ENCODE assay signal across 15 cellular contexts in the genomic region with DNA sequence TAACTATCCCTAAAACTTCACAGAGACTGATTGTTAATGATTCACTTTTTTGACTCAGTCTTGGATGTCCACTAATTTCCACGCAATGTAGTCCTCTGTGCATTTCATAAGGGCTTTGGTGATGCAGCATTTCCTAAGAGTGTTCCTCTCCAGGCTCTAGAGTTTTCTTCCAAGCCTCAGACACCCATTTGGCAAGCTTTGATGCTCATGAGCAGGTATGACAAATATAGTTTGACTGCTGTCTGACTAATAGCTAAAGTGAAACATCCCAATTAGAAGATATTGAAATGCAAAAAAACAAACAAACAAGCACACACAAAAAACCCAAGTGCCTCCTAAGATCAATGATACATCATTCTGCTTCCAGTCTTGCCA. TPM values are rescaled to one million over a fixed set of nuclear protein-coding genes. Genes with fewer than 3 reads are reported as not detected.
DNase-seq lines count a peak whose midpoint lies in the region; ATAC-seq and TF ChIP-seq lines count a peak whose summit lies in the region.
"Had no signal": no experiment of that assay in that cellular context is flagged by ENCODE, and none has a peak within 500 bp of the region (broad histone marks: within the 10 kb centered on the region; RNA-seq: fewer than 3 reads in every experiment).

No MANE protein-coding gene starts in this region.

- CTCF ChIA-PET in activated CD4-positive, alpha-beta T cell treated with anti-CD3 and anti-CD28 coated beads, Interleukin-2, amount 10 ng/mL, durations not matched to agents 7 days and 5 days (lab: Charles Lee) = interaction anchor here (0.6 to 1.2 kb wide), 2 partner anchors 9 to 208 kb away, joined by 3 read pairs; no protein-coding TSS in a partner anchor

- H3K4me3 ChIP-seq in epithelial cell of esophagus (ENCODE audit: low read length) = no peak overlapping the region
- H3K4me3 ChIP-seq: lung, SJSA1 had no signal

- H3K4me1 Mint-ChIP-seq in activated CD4-positive, alpha-beta T cell treated with anti-CD3 and anti-CD28 coated beads, Interleukin-2, amount 10 ng/mL, durations not matched to agents 7 days and 5 days = peaks cover 44% of the 10 kb centered on the region
- peaks cover 24% of the 10 kb centered on the region for H3K4me1 Mint-ChIP-seq in neural crest cell

- no peak for DNase-seq in activated CD4-positive, alpha-beta T cell treated with anti-CD3 and anti-CD28 coated beads, Interleukin-2, amount 10 ng/mL, durations not matched to agents 7 days and 5 days
- DNase-seq in activated CD4-positive, alpha-beta T cell treated with anti-CD3 and anti-CD28 coated beads, Interleukin-2, amount 50 U/mL, for 48 hours = no peak
- DNase-seq in M059J (ENCODE audit: low read depth) = peak; percentile 46
- peak; percentile 92 for DNase-seq in epithelial cell of esophagus (ENCODE audit: low read depth)
- DNase-seq in neural crest cell (ENCODE audit: low read depth, low spot score) = no peak
- DNase-seq: activated effector memory CD4-positive, alpha-beta T cell treated with Interleukin-2 at 50 U/mL for 16 hours; central memory CD4-positive, alpha-beta T cell; DMS53; stimulated activated CD4-positive, alpha-beta T cell treated with anti-CD3 and anti-CD28 coated beads, Interleukin-15, amount 100 ng/mL, for 24 hours; upper lobe of left lung had no signal

- POLR2A ChIA-PET in activated CD4-positive, alpha-beta T cell treated with anti-CD3 and anti-CD28 coated beads, Interleukin-2, amount 10 ng/mL, durations not matched to agents 7 days and 5 days (lab: Charles Lee) = no interaction called here

- H3K9me3 Mint-ChIP-seq in activated CD4-positive, alpha-beta T cell treated with anti-CD3 and anti-CD28 coated beads, Interleukin-2, amount 10 ng/mL, durations not matched to agents 7 days and 5 days = no peaks in the 10 kb centered on the region
- no peaks in the 10 kb centered on the region for H3K9me3 Mint-ChIP-seq in neural crest cell

- H3K4me3 Mint-ChIP-seq in activated CD4-positive, alpha-beta T cell treated with anti-CD3 and anti-CD28 coated beads, Interleukin-2, amount 10 ng/mL, durations not matched to agents 7 days and 5 days = no peak overlapping the region
- peak overlapping the region; percentile 3 for H3K4me3 Mint-ChIP-seq in neural crest cell

- peak overlapping the region; percentile 92 for H3K27ac Mint-ChIP-seq in activated CD4-positive, alpha-beta T cell treated with anti-CD3 and anti-CD28 coated beads, Interleukin-2, amount 10 ng/mL, durations not matched to agents 7 days and 5 days
- no peak overlapping the region for H3K27ac Mint-ChIP-seq in neural crest cell (ENCODE audit: unreplicated experiment)

- H3K36me3 Mint-ChIP-seq in activated CD4-positive, alpha-beta T cell treated with anti-CD3 and anti-CD28 coated beads, Interleukin-2, amount 10 ng/mL, durations not matched to agents 7 days and 5 days (ENCODE audit: low read depth) = peaks cover 27% of the 10 kb centered on the region
- H3K36me3 Mint-ChIP-seq in neural crest cell (ENCODE audit: low read depth) = no peaks in the 10 kb centered on the region

- ATAC-seq in GM21447 (IDR thresholded peaks at IDR 0.05; ENCODE audit: unreplicated experiment) (no peak), GM18861 (IDR thresholded peaks at IDR 0.05; ENCODE audit: unreplicated experiment) (no peak), HG02938 (IDR thresholded peaks at IDR 0.05; ENCODE audit: unreplicated experiment) (no peak)

- TF ChIP-seq CTCF in epithelial cell of esophagus (IDR thresholded peaks at IDR 0.05; ENCODE audit: insufficient read depth, low read depth, low read length, missing control alignments) (no peak), neural crest cell (conservative IDR thresholded peaks at IDR 0.05) (no peak)

- peaks cover 6% of the 10 kb centered on the region for H3K27me3 Mint-ChIP-seq in activated CD4-positive, alpha-beta T cell treated with anti-CD3 and anti-CD28 coated beads, Interleukin-2, amount 10 ng/mL, durations not matched to agents 7 days and 5 days
- H3K27me3 Mint-ChIP-seq in neural crest cell (ENCODE audit: low read depth) = peaks cover 3% of the 10 kb centered on the region

RNA-seq across cellular contexts. Expression of a gene that starts 1.5 kb away (rescaled TPM):
- 10 to 100 TPM; 61.4 to 73.4 TPM for total RNA-seq in activated CD4-positive, alpha-beta T cell treated with anti-CD3 and anti-CD28 coated beads, Interleukin-2, amount 10 ng/mL, durations not matched to agents 7 days and 5 days
- 0.96 and 2.6 TPM in 2 replicates for total RNA-seq in M059J (2014; rRNA removed; shearing (Covaris generic))
- 8.7 and 9.8 TPM in 2 replicates for total RNA-seq in neural crest cell

RNA-seq across cellular contexts. Expression of a gene that starts 20.1 kb away (rescaled TPM):
- 10 to 100 TPM; 45.8 to 47.9 TPM for total RNA-seq in activated CD4-positive, alpha-beta T cell treated with anti-CD3 and anti-CD28 coated beads, Interleukin-2, amount 10 ng/mL, durations not matched to agents 7 days and 5 days
- 5.4 and 12.1 TPM in 2 replicates for total RNA-seq in M059J (2014; rRNA removed; shearing (Covaris generic))
- 0.73 and 1.2 TPM in 2 replicates for total RNA-seq in neural crest cell

RNA-seq across cellular contexts. Expression of a gene that starts 21.1 kb away (rescaled TPM):
- 100 to 1,000 TPM; 212 to 241 TPM for total RNA-seq in activated CD4-positive, alpha-beta T cell treated with anti-CD3 and anti-CD28 coated beads, Interleukin-2, amount 10 ng/mL, durations not matched to agents 7 days and 5 days
- 141 and 159 TPM in 2 replicates for total RNA-seq in M059J (2014; rRNA removed; shearing (Covaris generic))
- 262 and 272 TPM in 2 replicates for total RNA-seq in neural crest cell

RNA-seq across cellular contexts. Expression of a gene that starts 21.9 kb away (rescaled TPM):
- 100 to 1,000 TPM; 191 to 202 TPM for total RNA-seq in activated CD4-positive, alpha-beta T cell treated with anti-CD3 and anti-CD28 coated beads, Interleukin-2, amount 10 ng/mL, durations not matched to agents 7 days and 5 days
- 61.8 and 117 TPM in 2 replicates for total RNA-seq in M059J (2014; rRNA removed; shearing (Covaris generic))
- total RNA-seq in neural crest cell = 133 TPM in 2 replicates

RNA-seq across cellular contexts. Expression of a gene that starts 27.2 kb away (rescaled TPM):
- 100 to 1,000 TPM; 115 to 134 TPM for total RNA-seq in activated CD4-positive, alpha-beta T cell treated with anti-CD3 and anti-CD28 coated beads, Interleukin-2, amount 10 ng/mL, durations not matched to agents 7 days and 5 days
- not detected in 2 replicates for total RNA-seq in M059J (2014; rRNA removed; shearing (Covaris generic))
- total RNA-seq in neural crest cell = not detected in 2 replicates
- total RNA-seq: SJSA1 had no signal

Comparison
In these comparisons a context has a peak if more than half of its experiments do, and no peak if none do; other contexts are left out.
1. DNase-seq: peak in M059J (single experiment) and epithelial cell of esophagus (single experiment); none in activated CD4-positive, alpha-beta T cell treated with anti-CD3 and anti-CD28 coated beads, Interleukin-2, amount 10 ng/mL, durations not matched to agents 7 days and 5 days (single experiment), activated CD4-positive, alpha-beta T cell treated with anti-CD3 and anti-CD28 coated beads, Interleukin-2, amount 50 U/mL, for 48 hours (0 of 2) and neural crest cell (single experiment).